24 cellular contexts compared by ENCODE assay signal in genomic region chr4:85029453-85029852, GRCh38.
"Had no signal": no experiment of that assay in that cellular context is flagged by ENCODE, and none has a peak within 500 bp of the region (broad histone marks: within the 10 kb centered on the region; RNA-seq: fewer than 3 reads in every experiment).

No MANE protein-coding gene starts in this region.

- DNase-seq: central memory CD4-positive, alpha-beta T cell; cortex of kidney; dorsolateral prefrontal cortex; effector CD8-positive, alpha-beta T cell; foreskin melanocyte; hypothalamus; islet precursor cell; lower lobe of right lung; stimulated activated CD4-positive, alpha-beta T cell treated with anti-CD3 and anti-CD28 coated beads, Interleukin-2, amount 100 ng/mL, for 24 hours; stimulated activated CD4-positive, alpha-beta T cell treated with anti-CD3 and anti-CD28 coated beads, Interleukin-4, amount 100 ng/mL, for 4 hours; stimulated activated naive CD4-positive, alpha-beta T cell; stomach; substantia nigra; transverse colon had no signal

- H3K36me3 ChIP-seq: heart left ventricle, lower lobe of right lung, stomach, thoracic aorta, transverse colon had no signal

- H3K4me3 Mint-ChIP-seq: memory B cell, mesothelial cell of epicardium, nephron had no signal

- H3K27ac ChIP-seq: dorsolateral prefrontal cortex, heart left ventricle, lower lobe of right lung, parathyroid adenoma, skin epidermis, stomach, thoracic aorta, transverse colon had no signal

- ATAC-seq: esophagus mucosa, heart left ventricle, left lobe of liver, lower lobe of right lung, sciatic nerve had no signal

- H3K36me3 Mint-ChIP-seq: memory B cell, mesothelial cell of epicardium had no signal

- H3K27me3 ChIP-seq: dorsolateral prefrontal cortex, heart left ventricle, stomach, transverse colon had no signal

- H3K4me1 ChIP-seq: heart left ventricle, lower lobe of right lung, parathyroid adenoma, stomach, transverse colon had no signal

- H3K27ac Mint-ChIP-seq: memory B cell, mesothelial cell of epicardium, nephron had no signal

- H3K27me3 Mint-ChIP-seq: memory B cell had no signal

- H3K4me1 Mint-ChIP-seq: memory B cell, mesothelial cell of epicardium, nephron had no signal

- H3K4me3 ChIP-seq: dorsolateral prefrontal cortex, heart left ventricle, lower lobe of right lung, skin epidermis, stomach, thoracic aorta, transverse colon had no signal
